In genomic region chr19:48488478-48488877, GRCh38 we compare ENCODE assay signal across 1 cellular context. TPM values are rescaled to one million over a fixed set of nuclear protein-coding genes. Genes with fewer than 3 reads are reported as not detected.
"Had no signal": no experiment of that assay in that cellular context is flagged by ENCODE, and none has a peak within 500 bp of the region (broad histone marks: within the 10 kb centered on the region; RNA-seq: fewer than 3 reads in every experiment).

No MANE protein-coding gene starts in this region.

RNA-seq across cellular contexts. Expression of gene LMTK3, which starts 23.2 kb away (rescaled TPM):
- total RNA-seq: subcutaneous adipose tissue had no signal
